ENCODE assay signal across 1 cellular context in genomic region chr17:35104844-35105450, GRCh38.
TF ChIP-seq lines count a peak whose summit lies in the region.

No MANE protein-coding gene starts in this region.

TF ChIP-seq in HepG2, 621 proteins besides CTCF, POLR2A, EP300 and RAD21:
- TF ChIP-seq LRRFIP1 (CRISPR knock-in tag; conservative IDR thresholded peaks at IDR 0.05) (no peak), CEBPB (IDR thresholded peaks at IDR 0.05; ENCODE audit: borderline replicate concordance, low read depth, low read length) (0 out of 2 replicates have a peak, but pooled peaks have one; percentile 12)
